Comparison of ENCODE assay signal across 8 cellular contexts in genomic region chr18:48161201-48161910, GRCh38.
DNase-seq lines count a peak whose midpoint lies in the region; ATAC-seq lines count a peak whose summit lies in the region.

No MANE protein-coding gene starts in this region.

- H3K4me3 ChIP-seq in NT2/D1 (ENCODE audit: insufficient read length, low read depth) (peak overlapping the region; percentile 55), mononuclear cell (ENCODE audit: low read length) (peak overlapping the region; percentile 41)

- DNase-seq in SIG-M5 treated with dmso at 0.1 percent for 504 hours (lab: John Stamatoyannopoulos, UW; ENCODE audit: unreplicated experiment) (peak; percentile 44), SIG-M5 (lab: John Stamatoyannopoulos, UW) (no peak), NT2/D1 (ENCODE audit: low read depth, low spot score) (no peak), activated T-cell treated with anti-CD3 and anti-CD28 coated beads for 48 hours (ENCODE audit: low read depth) (peak; percentile 66), epithelial cell of prostate (ENCODE audit: low read depth, low spot score) (no peak)
- peak; percentile 48 to 54 for DNase-seq in stimulated activated CD8-positive, alpha-beta memory T cell treated with anti-CD3 and anti-CD28 coated beads, Interleukin-2, amount 100 ng/mL, for 48 hours (ENCODE audit: low read depth in 2 of 2)

- H3K9me3 ChIP-seq in NT2/D1 (ENCODE audit: insufficient read depth, low read length) = no peaks in the 10 kb centered on the region
- H3K9me3 ChIP-seq in mononuclear cell (ENCODE audit: low read depth, low read length) = no peaks in the 10 kb centered on the region

- H3K27ac ChIP-seq in epithelial cell of prostate = peak overlapping the region; percentile 77

- ATAC-seq in HG03196 (IDR thresholded peaks at IDR 0.05; ENCODE audit: unreplicated experiment) = peak; percentile 55

- H3K27me3 ChIP-seq in NT2/D1 (ENCODE audit: insufficient read depth, insufficient read length) (no peaks in the 10 kb centered on the region), mononuclear cell (ENCODE audit: insufficient read depth, low read length) (peaks cover 6% of the 10 kb centered on the region)

- H3K9ac ChIP-seq in NT2/D1 (ENCODE audit: insufficient read length, low read depth) = peak overlapping the region; percentile 81

- H3K36me3 ChIP-seq in NT2/D1 (ENCODE audit: insufficient read depth, insufficient read length, low read length) = no peaks in the 10 kb centered on the region

- H3K4me1 ChIP-seq in NT2/D1 (ENCODE audit: insufficient read depth, insufficient read length) (peaks cover 11% of the 10 kb centered on the region), mononuclear cell (ENCODE audit: insufficient read depth, low read length) (peaks cover 13% of the 10 kb centered on the region)

Comparison
In these comparisons a context has a peak if more than half of its experiments do, and no peak if none do; other contexts are left out.
1. DNase-seq: peak in SIG-M5 treated with dmso at 0.1 percent for 504 hours (single experiment), activated T-cell treated with anti-CD3 and anti-CD28 coated beads for 48 hours (single experiment) and stimulated activated CD8-positive, alpha-beta memory T cell treated with anti-CD3 and anti-CD28 coated beads, Interleukin-2, amount 100 ng/mL, for 48 hours (2 of 2); none in SIG-M5 (single experiment), NT2/D1 (single experiment) and epithelial cell of prostate (single experiment).